9 cellular contexts compared by ENCODE assay signal in the genomic region with DNA sequence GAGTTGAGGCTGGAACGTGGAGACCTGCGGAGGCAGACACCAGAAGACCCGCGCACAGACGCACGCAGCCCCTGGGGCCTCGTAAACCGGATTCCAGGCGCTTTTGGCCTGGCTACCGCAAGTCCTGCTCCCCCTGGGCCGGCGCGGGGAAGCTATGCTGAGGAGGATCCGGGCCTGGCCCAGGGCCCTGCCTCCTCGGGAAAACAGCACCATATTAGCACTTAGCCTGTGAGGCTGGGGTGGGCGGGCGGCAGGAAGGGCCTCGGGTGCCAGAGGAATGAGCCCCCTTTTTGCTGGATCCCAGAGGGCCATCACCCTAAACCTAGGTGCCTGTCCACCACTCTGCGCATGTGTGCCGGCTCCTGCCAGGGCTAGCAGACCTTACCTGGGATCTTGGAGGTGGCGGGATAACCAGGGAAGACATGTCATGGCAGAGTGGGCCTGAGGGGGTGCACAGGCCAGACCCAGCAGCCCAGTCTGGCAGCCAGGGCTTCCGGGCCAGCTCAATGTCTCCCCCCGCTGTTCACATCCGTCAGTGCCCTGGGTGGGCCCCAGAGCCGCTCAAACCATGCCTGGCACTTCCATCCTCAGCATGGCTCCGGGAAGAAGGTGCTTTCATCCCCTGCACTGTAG. TPM values are rescaled to one million over a fixed set of nuclear protein-coding genes. Genes with fewer than 3 reads are reported as not detected.
A peak's percentile ranks its signal among the peaks of the same experiment; 100 is the strongest.
DNase-seq lines count a peak whose midpoint lies in the region; ATAC-seq and TF ChIP-seq lines count a peak whose summit lies in the region.
"Had no signal": no experiment of that assay in that cellular context is flagged by ENCODE, and none has a peak within 500 bp of the region (broad histone marks: within the 10 kb centered on the region; RNA-seq: fewer than 3 reads in every experiment).

No MANE protein-coding gene starts in this region.

- H3K4me1 ChIP-seq in ascending aorta (peaks cover 0 to 2% of the 10 kb centered on the region in 2 donors), right lobe of liver (no peaks in the 10 kb centered on the region)

- no peak for TF ChIP-seq POLR2A in right lobe of liver (IDR thresholded peaks at IDR 0.05)

- H3K27ac ChIP-seq in ascending aorta (peak overlapping the region; percentile 56 to 70), right lobe of liver (no peak overlapping the region)

- H3K9me3 ChIP-seq in ascending aorta (no peaks in the 10 kb centered on the region), right lobe of liver (no peaks in the 10 kb centered on the region)

- no peak overlapping the region for H3K4me3 Mint-ChIP-seq in stimulated activated naive CD8-positive, alpha-beta T cell treated with anti-CD3 and anti-CD28 coated beads, Interleukin-15, amount 100 ng/mL, for 72 hours

- H3K27ac Mint-ChIP-seq in stimulated activated naive CD8-positive, alpha-beta T cell treated with anti-CD3 and anti-CD28 coated beads, Interleukin-15, amount 100 ng/mL, for 72 hours: no peak overlapping the region

- peaks cover 54 to 65% of the 10 kb centered on the region in 2 donors for H3K36me3 ChIP-seq in ascending aorta
- H3K36me3 ChIP-seq in right lobe of liver: peaks cover 0 to 9% (median 5%) of the 10 kb centered on the region in 4 donors

- no peak for DNase-seq in stimulated activated naive CD8-positive, alpha-beta T cell treated with anti-CD3 and anti-CD28 coated beads, Interleukin-15, amount 100 ng/mL, for 72 hours
- no peak for DNase-seq in stimulated activated naive CD8-positive, alpha-beta T cell treated with anti-CD3 and anti-CD28 coated beads, Interleukin-15, Interleukin-2, amounts not matched to agents 100 U/mL and 50 U/mL, for 24 hours
- no peak for DNase-seq in ascending aorta (ENCODE audit: low spot score in 2 of 2)
- no peak for DNase-seq in right lobe of liver
- no peak for DNase-seq in NCI-H2196 treated with DMSO at 0.1 percent for 48 hours (lab: John Stamatoyannopoulos, UW; ENCODE audit: unreplicated experiment)
- no peak for DNase-seq in DMS79 (lab: John Stamatoyannopoulos, UW)
- DNase-seq: activated gamma-delta T cell had no signal

- H3K27me3 Mint-ChIP-seq in stimulated activated naive CD8-positive, alpha-beta T cell treated with anti-CD3 and anti-CD28 coated beads, Interleukin-15, amount 100 ng/mL, for 72 hours: no peaks in the 10 kb centered on the region

- intact Hi-C loops in ascending aorta (cut with DNase I) (no loop called here), right lobe of liver (cut with DNase I) (no loop called here)

- peak; percentile 39 for ATAC-seq in stimulated activated naive CD8-positive, alpha-beta T cell treated with anti-CD3 and anti-CD28 coated beads, Interleukin-15, amount 100 ng/mL, for 72 hours
- ATAC-seq in stimulated activated naive CD8-positive, alpha-beta T cell treated with anti-CD3 and anti-CD28 coated beads, Interleukin-15, Interleukin-2, amounts not matched to agents 100 U/mL and 50 U/mL, for 24 hours: no peak
- ATAC-seq in right lobe of liver (peak; percentile 29 to 32 (median 30)), HG02678 (IDR thresholded peaks at IDR 0.05; ENCODE audit: unreplicated experiment) (no peak), HG03095 (IDR thresholded peaks at IDR 0.05; ENCODE audit: unreplicated experiment) (no peak)

- 80% methylated on average over 3 of the region's 26 CpGs for WGBS in right lobe of liver (ENCODE audit: insufficient coverage, low coverage, low lambda C conversion rate, missing lambda C conversion rate)

- H3K4me1 Mint-ChIP-seq in stimulated activated naive CD8-positive, alpha-beta T cell treated with anti-CD3 and anti-CD28 coated beads, Interleukin-15, amount 100 ng/mL, for 72 hours: peaks cover 22% of the 10 kb centered on the region

- H3K9me3 Mint-ChIP-seq in stimulated activated naive CD8-positive, alpha-beta T cell treated with anti-CD3 and anti-CD28 coated beads, Interleukin-15, amount 100 ng/mL, for 72 hours: no peaks in the 10 kb centered on the region

- H3K27me3 ChIP-seq in ascending aorta: no peaks in the 10 kb centered on the region
- H3K27me3 ChIP-seq in right lobe of liver: no peaks in the 10 kb centered on the region

- H3K4me3 ChIP-seq in ascending aorta: no peak overlapping the region
- H3K4me3 ChIP-seq in right lobe of liver: no peak overlapping the region

- TF ChIP-seq CTCF in ascending aorta (IDR thresholded peaks at IDR 0.05) (peak; percentile 23 to 43 (median 37)), right lobe of liver (IDR thresholded peaks at IDR 0.05) (peak in 3 of 4 donors; percentile 14 to 25 (median 15))

RNA-seq across cellular contexts. Expression of gene ELOF1, which starts 7.3 kb away (rescaled TPM):
- total RNA-seq in ascending aorta: 28.9 TPM
- total RNA-seq in right lobe of liver: 10 to 100 TPM; 21.9 to 33.5 (median 24.9) TPM

RNA-seq across cellular contexts. Expression of gene CNN1, which starts 13.1 kb away (rescaled TPM):
- total RNA-seq in ascending aorta: 477 TPM
- total RNA-seq in right lobe of liver: 1 to 10 TPM in 4 of 6 experiments, under 1 TPM in 2; 0.71 to 8.5 (median 1.0) TPM

RNA-seq across cellular contexts. Expression of gene ECSIT, which starts 22.8 kb away (rescaled TPM):
- total RNA-seq in ascending aorta: 27.5 TPM
- 10 to 100 TPM; 25.0 to 45.5 (median 37.7) TPM for total RNA-seq in right lobe of liver

RNA-seq across cellular contexts. Expression of gene ACP5, which starts 25.7 kb away (rescaled TPM):
- total RNA-seq in ascending aorta (not detected), right lobe of liver (10 to 100 TPM; 10.4 to 28.5 (median 21.5) TPM)

RNA-seq across cellular contexts. Expression of gene ZNF627, which starts 45.6 kb away (rescaled TPM):
- total RNA-seq in ascending aorta (7.6 TPM), right lobe of liver (1 to 10 TPM; 2.7 to 5.4 (median 4.6) TPM)

Comparison
In these comparisons a context has a peak if more than half of its experiments do, and no peak if none do; other contexts are left out.
1. ATAC-seq: peak in stimulated activated naive CD8-positive, alpha-beta T cell treated with anti-CD3 and anti-CD28 coated beads, Interleukin-15, amount 100 ng/mL, for 72 hours (single experiment) and right lobe of liver (4 of 4); none in stimulated activated naive CD8-positive, alpha-beta T cell treated with anti-CD3 and anti-CD28 coated beads, Interleukin-15, Interleukin-2, amounts not matched to agents 100 U/mL and 50 U/mL, for 24 hours (single experiment), HG02678 (single experiment) and HG03095 (single experiment).
2. H3K27ac ChIP-seq: peak in ascending aorta (2 of 2); none in right lobe of liver (0 of 3).
3. RNA of gene CNN1, which starts 13.1 kb away (total RNA-seq): 477 TPM in ascending aorta (single experiment); 0.71 to 8.5 TPM in right lobe of liver; every median in the first group is over 10 times any median in the second.